In the genomic region with DNA sequence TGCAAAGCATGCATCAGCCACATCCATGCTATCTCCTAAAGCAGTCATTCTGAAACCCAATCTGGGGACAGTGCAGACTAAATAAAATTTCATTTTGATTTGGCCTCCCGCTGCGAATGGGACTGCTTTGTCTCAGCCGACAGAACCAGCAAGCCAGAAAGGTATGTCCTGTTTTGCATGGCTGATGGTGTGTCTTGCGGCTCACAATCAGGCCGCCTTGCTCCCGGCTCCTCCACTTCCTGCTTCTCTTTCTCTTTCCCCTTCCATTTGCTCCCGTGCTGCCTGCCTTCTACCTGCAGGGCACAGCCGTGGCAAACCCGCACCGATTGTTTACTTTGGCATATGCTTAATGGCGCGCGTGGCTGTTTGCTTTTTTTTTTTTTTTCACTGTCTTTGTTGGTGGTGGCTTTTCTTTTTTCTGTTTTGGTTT, we compare ENCODE assay signal across 8 cellular contexts.
A peak's percentile ranks its signal among the peaks of the same experiment; 100 is the strongest.
DNase-seq lines count a peak whose midpoint lies in the region; ATAC-seq and TF ChIP-seq lines count a peak whose summit lies in the region.

No MANE protein-coding gene starts in this region.

- H3K27ac Mint-ChIP-seq in CD4-positive, CD25-positive, alpha-beta regulatory T cell: peak overlapping the region in 2 of 3 donors; percentile 40 to 86

- intact Hi-C loops in transverse colon (cut with DNase I; ENCODE audit: low total_unique reads): no loop called here
- intact Hi-C loops in PC-9 (cut with micrococcal nuclease; ENCODE audit: unreplicated experiment): no loop called here

- no peaks in the 10 kb centered on the region for H3K9me3 ChIP-seq in CD4-positive, CD25-positive, alpha-beta regulatory T cell (ENCODE audit: control insufficient read depth in 2 of 2, low read length in 2 of 2)
- H3K9me3 ChIP-seq in SK-N-MC (ENCODE audit: low read depth, low read length): no peaks in the 10 kb centered on the region
- H3K9me3 ChIP-seq in transverse colon: no peaks in the 10 kb centered on the region
- H3K9me3 ChIP-seq in PC-9 (ENCODE audit: insufficient read depth, low read depth): no peaks in the 10 kb centered on the region

- in situ Hi-C loops in transverse colon (cut with MboI; ENCODE audit: low pct_ligation_motif_present in 1 of 4, low pct_unique_long_range_greater_than_20kb in 1 of 4, low sequenced_read_pairs in 3 of 4): no loop called here

- no peaks in the 10 kb centered on the region for H3K36me3 Mint-ChIP-seq in CD4-positive, CD25-positive, alpha-beta regulatory T cell

- BruUV-seq in PC-9 (replicated peaks; lab: Mats Ljungman, UMichigan): no TSS peak

- ATAC-seq in CD4-positive, CD25-positive, alpha-beta regulatory T cell (ENCODE audit: low read depth in 2 of 2): no peak
- ATAC-seq in GM18909 (IDR thresholded peaks at IDR 0.05; ENCODE audit: poor library complexity, unreplicated experiment) (peak; percentile 78), HG03159 (IDR thresholded peaks at IDR 0.05; ENCODE audit: unreplicated experiment) (peak; percentile 71)

- H2AFZ ChIP-seq in PC-9: no peak overlapping the region

- H3K27me3 Mint-ChIP-seq in CD4-positive, CD25-positive, alpha-beta regulatory T cell: peaks cover 7% of the 10 kb centered on the region

- H3K4me3 Mint-ChIP-seq in CD4-positive, CD25-positive, alpha-beta regulatory T cell: peak overlapping the region; percentile 16 to 85 (median 68)

- no peak overlapping the region for H3K27ac ChIP-seq in CD4-positive, CD25-positive, alpha-beta regulatory T cell (ENCODE audit: insufficient read depth, low read length, poor library complexity, severe bottlenecking)
- H3K27ac ChIP-seq in SK-N-MC: no peak overlapping the region
- no peak overlapping the region for H3K27ac ChIP-seq in transverse colon
- no peak overlapping the region for H3K27ac ChIP-seq in PC-9

- peak in 1 of 3 donors; percentile 4 for DNase-seq in CD4-positive, CD25-positive, alpha-beta regulatory T cell
- DNase-seq in SK-N-MC (ENCODE audit: low read depth, low spot score) (no peak), islet precursor cell (peak; percentile 87), transverse colon (peak; percentile 20), PC-9 (no peak), HPDE6-E6E7 (ENCODE audit: extremely low spot score) (no peak)

- H3K27me3 ChIP-seq in CD4-positive, CD25-positive, alpha-beta regulatory T cell (ENCODE audit: control insufficient read depth, insufficient read depth, low read length): no peaks in the 10 kb centered on the region
- H3K27me3 ChIP-seq in transverse colon (peaks cover 4% of the 10 kb centered on the region), PC-9 (ENCODE audit: insufficient read depth, low read depth) (peaks cover 40% of the 10 kb centered on the region)

- POLR2A ChIA-PET in PC-9 (lab: Charles Lee; ENCODE audit: unreplicated experiment): no interaction called here

- 8 to 14% methylated on average over 7 to 13 of the region's 13 CpGs for WGBS in transverse colon (ENCODE audit: low coverage in 1 of 2), 2 donors

- TF ChIP-seq EP300 in transverse colon (IDR thresholded peaks at IDR 0.05; ENCODE audit: low read depth): no peak

- H3K4me2 ChIP-seq in PC-9: no peak overlapping the region

- peak overlapping the region; percentile 37 for H3K9ac ChIP-seq in SK-N-MC (ENCODE audit: insufficient read length)

- peaks cover 0 to 11% (median 6%) of the 10 kb centered on the region in 4 donors for H3K4me1 Mint-ChIP-seq in CD4-positive, CD25-positive, alpha-beta regulatory T cell

- no peak for TF ChIP-seq CTCF in transverse colon (IDR thresholded peaks at IDR 0.05)
- no peak for TF ChIP-seq CTCF in PC-9 (conservative IDR thresholded peaks at IDR 0.05)

- H3K79me2 ChIP-seq in PC-9 (ENCODE audit: low read depth): no peaks in the 10 kb centered on the region

- no peaks in the 10 kb centered on the region for H4K20me1 ChIP-seq in PC-9 (ENCODE audit: insufficient read depth)

- peaks cover 0 to 4% (median 0%) of the 10 kb centered on the region in 7 donors for H3K9me3 Mint-ChIP-seq in CD4-positive, CD25-positive, alpha-beta regulatory T cell

- H3K4me1 ChIP-seq in CD4-positive, CD25-positive, alpha-beta regulatory T cell (ENCODE audit: control insufficient read depth, insufficient read depth, low read length, poor library complexity, severe bottlenecking): no peaks in the 10 kb centered on the region
- H3K4me1 ChIP-seq in transverse colon (no peaks in the 10 kb centered on the region), PC-9 (replicated peaks; ENCODE audit: insufficient read depth) (no peaks in the 10 kb centered on the region)

- no peaks in the 10 kb centered on the region for H3F3A ChIP-seq in PC-9 (ENCODE audit: insufficient read depth, low read depth)

- no peak for TF ChIP-seq POLR2A in transverse colon (IDR thresholded peaks at IDR 0.05)

- no peaks in the 10 kb centered on the region for H3K9me2 ChIP-seq in PC-9 (ENCODE audit: insufficient read depth)

- peak overlapping the region; percentile 16 for H3K4me3 ChIP-seq in CD4-positive, CD25-positive, alpha-beta regulatory T cell (ENCODE audit: low read depth, low read length)
- peak overlapping the region; percentile 76 for H3K4me3 ChIP-seq in SK-N-MC
- H3K4me3 ChIP-seq in transverse colon: peak overlapping the region in 1 of 4 donors; percentile 24
- H3K4me3 ChIP-seq in PC-9: no peak overlapping the region

- no peaks in the 10 kb centered on the region for H3K36me3 ChIP-seq in CD4-positive, CD25-positive, alpha-beta regulatory T cell (ENCODE audit: control insufficient read depth, insufficient read depth, low read length)
- H3K36me3 ChIP-seq in SK-N-MC (ENCODE audit: insufficient read depth, low read length): no peaks in the 10 kb centered on the region
- H3K36me3 ChIP-seq in transverse colon: no peaks in the 10 kb centered on the region
- H3K36me3 ChIP-seq in PC-9 (ENCODE audit: low read depth): no peaks in the 10 kb centered on the region

- CTCF ChIA-PET in PC-9 (lab: Charles Lee): no interaction called here

Comparison
In these comparisons a context has a peak if more than half of its experiments do, and no peak if none do; other contexts are left out.
1. ATAC-seq: peak in GM18909 (single experiment) and HG03159 (single experiment); none in CD4-positive, CD25-positive, alpha-beta regulatory T cell (0 of 2).
2. DNase-seq: peak in islet precursor cell (single experiment) and transverse colon (single experiment); none in SK-N-MC (single experiment), PC-9 (0 of 2) and HPDE6-E6E7 (single experiment).